ENCODE assay signal across 19 cellular contexts in genomic region chr10:56874950-56875349, GRCh38.
"Had no signal": no experiment of that assay in that cellular context is flagged by ENCODE, and none has a peak within 500 bp of the region (broad histone marks: within the 10 kb centered on the region; RNA-seq: fewer than 3 reads in every experiment).

No MANE protein-coding gene starts in this region.

- DNase-seq: activated CD4-positive, alpha-beta T cell treated with anti-CD3 and anti-CD28 coated beads for 48 hours; activated CD4-positive, alpha-beta T cell treated with anti-CD3 and anti-CD28 coated beads, Interleukin-2, amount 50 U/mL, for 4 hours; activated CD4-positive, CD25-positive, alpha-beta regulatory T cell treated with anti-CD3 and anti-CD28 coated beads, Interleukin-2, amount 50 U/mL, for 72 hours; activated CD8-positive, alpha-beta memory T cell treated with anti-CD3 and anti-CD28 coated beads, Interleukin-2, amount 50 U/mL, for 48 hours; activated CD8-positive, alpha-beta T cell treated with anti-CD3 and anti-CD28 coated beads, Interleukin-2, amount 10 ng/mL, durations not matched to agents 7 days and 5 days; activated naive CD4-positive, alpha-beta T cell; activated T-cell treated with anti-CD3 and anti-CD28 coated beads, Interleukin-2, amount 50 U/mL, for 1 hour; aorta; central memory CD4-positive, alpha-beta T cell; KG1; NCI-H1092; NCI-H1694 treated with DMSO at 0.1 percent for 48 hours; NCI-H2029 treated with DMSO at 0.1 percent for 48 hours; NCI-H446 treated with DMSO at 0.1 percent for 48 hours; NCI-H526 treated with DMSO at 0.1 percent for 48 hours; Peyer's patch; SHP77 had no signal

- H3K27me3 ChIP-seq: breast epithelium, Peyer's patch, SJSA1 had no signal

- H3K27ac ChIP-seq: breast epithelium, Peyer's patch, SJSA1 had no signal

- H3K36me3 ChIP-seq: breast epithelium, Peyer's patch, SJSA1 had no signal

- H3K9me3 ChIP-seq: breast epithelium, Peyer's patch, SJSA1 had no signal

- H3K4me3 ChIP-seq: breast epithelium, Peyer's patch, SJSA1 had no signal

- H3K4me1 ChIP-seq: breast epithelium, Peyer's patch, SJSA1 had no signal
